In genomic region chr10:123986736-123987135, GRCh38 we compare ENCODE assay signal across 1 cellular context.
TF ChIP-seq lines count a peak whose summit lies in the region.

No MANE protein-coding gene starts in this region.

TF ChIP-seq in H1, 55 proteins besides CTCF, POLR2A, EP300 and RAD21 (continued from another document):
- no peak for TF ChIP-seq CHD7 (IDR thresholded peaks at IDR 0.05; ENCODE audit: insufficient replicate concordance, low read length)
- TF ChIP-seq TAF1 (IDR thresholded peaks at IDR 0.05; ENCODE audit: low read depth, low read length) = no peak
- TF ChIP-seq EGR1 (IDR thresholded peaks at IDR 0.05; ENCODE audit: borderline replicate concordance, low read depth, low read length) = no peak
- no peak for TF ChIP-seq CHD2 (IDR thresholded peaks at IDR 0.05; ENCODE audit: low read length)
- TF ChIP-seq CREB1 (IDR thresholded peaks at IDR 0.05) = no peak
- no peak for TF ChIP-seq ASH2L (IDR thresholded peaks at IDR 0.05; ENCODE audit: low read length)
- no peak for TF ChIP-seq BRCA1 (IDR thresholded peaks at IDR 0.05; ENCODE audit: low read depth, low read length)
- TF ChIP-seq SP1 (IDR thresholded peaks at IDR 0.05; ENCODE audit: low read depth, low read length) = no peak
